17 cellular contexts compared by ENCODE assay signal in genomic region chr15:38192496-38192895, GRCh38.
DNase-seq lines count a peak whose midpoint lies in the region; ATAC-seq and TF ChIP-seq lines count a peak whose summit lies in the region.
"Had no signal": no experiment of that assay in that cellular context is flagged by ENCODE, and none has a peak within 500 bp of the region (broad histone marks: within the 10 kb centered on the region; RNA-seq: fewer than 3 reads in every experiment).

No MANE protein-coding gene starts in this region.

- H3K79me2 ChIP-seq in Karpas-422 (ENCODE audit: low read length) (no peaks in the 10 kb centered on the region), MM.1S (ENCODE audit: low read length) (no peaks in the 10 kb centered on the region), OCI-LY1 (ENCODE audit: insufficient read depth, low read length) (no peaks in the 10 kb centered on the region)

- H3K4me2 ChIP-seq in Karpas-422 (ENCODE audit: low read depth, low read length, poor library complexity, severe bottlenecking) (no peak overlapping the region), MM.1S (ENCODE audit: low read depth, low read length) (no peak overlapping the region), OCI-LY1 (ENCODE audit: low read length) (peak overlapping the region; percentile 13; the same call in 1 of the 2 replicates)
- H3K4me2 ChIP-seq: GM23338 had no signal

- H3K36me3 ChIP-seq in Karpas-422 (ENCODE audit: insufficient read depth, low read length): no peaks in the 10 kb centered on the region
- H3K36me3 ChIP-seq in MM.1S (replicated peaks; ENCODE audit: insufficient read depth, low read length): no peaks in the 10 kb centered on the region
- no peaks in the 10 kb centered on the region for H3K36me3 ChIP-seq in OCI-LY1 (ENCODE audit: insufficient read depth, low read length)
- H3K36me3 ChIP-seq: HAP-1 had no signal

- no peaks in the 10 kb centered on the region for H3K36me3 Mint-ChIP-seq in activated naive CD8-positive, alpha-beta T cell treated with anti-CD3 and anti-CD28 coated beads, Interleukin-2, amount 50 U/mL, for 24 hours (ENCODE audit: low read depth)
- no peaks in the 10 kb centered on the region for H3K36me3 Mint-ChIP-seq in activated T-cell treated with anti-CD3 and anti-CD28 coated beads, Interleukin-2, amount 50 U/mL, for 24 hours (ENCODE audit: low read depth)
- H3K36me3 Mint-ChIP-seq: CD4-positive, alpha-beta memory T cell had no signal

- no peaks in the 10 kb centered on the region for H3K4me1 Mint-ChIP-seq in activated naive CD8-positive, alpha-beta T cell treated with anti-CD3 and anti-CD28 coated beads, Interleukin-2, amount 50 U/mL, for 24 hours
- no peaks in the 10 kb centered on the region for H3K4me1 Mint-ChIP-seq in activated T-cell treated with anti-CD3 and anti-CD28 coated beads, Interleukin-2, amount 50 U/mL, for 24 hours (ENCODE audit: low read depth)
- H3K4me1 Mint-ChIP-seq: CD4-positive, alpha-beta memory T cell had no signal

- DNase-seq in Karpas-422 (peak; percentile 14), MM.1S (no peak), myocyte (ENCODE audit: low read depth) (peak; percentile 46)
- no peak for DNase-seq in activated naive CD8-positive, alpha-beta T cell treated with anti-CD3 and anti-CD28 coated beads, Interleukin-2, amount 50 U/mL, for 24 hours
- DNase-seq in activated T-cell treated with anti-CD3 and anti-CD28 coated beads, Interleukin-2, amount 50 U/mL, for 24 hours: no peak
- DNase-seq: C1 segment of cervical spinal cord; Calu3; CD4-positive, alpha-beta memory T cell; COR-L47; DMS79; EL; GDM1 had no signal

- H3K9me3 ChIP-seq in Karpas-422 (ENCODE audit: low read length): no peaks in the 10 kb centered on the region
- H3K9me3 ChIP-seq in MM.1S (replicated peaks; ENCODE audit: insufficient read depth, low read length): no peaks in the 10 kb centered on the region
- no peaks in the 10 kb centered on the region for H3K9me3 ChIP-seq in OCI-LY1 (ENCODE audit: low read length)
- H3K9me3 ChIP-seq: HAP-1 had no signal

- no peak overlapping the region for H3K4me3 ChIP-seq in Karpas-422 (ENCODE audit: low read length)
- no peak overlapping the region for H3K4me3 ChIP-seq in MM.1S (ENCODE audit: low read length)
- no peak overlapping the region for H3K4me3 ChIP-seq in OCI-LY1 (ENCODE audit: low read depth, low read length, poor library complexity, severe bottlenecking)
- H3K4me3 ChIP-seq: GM12878, GM23338, HAP-1 had no signal

- H3K27ac Mint-ChIP-seq in activated naive CD8-positive, alpha-beta T cell treated with anti-CD3 and anti-CD28 coated beads, Interleukin-2, amount 50 U/mL, for 24 hours: no peak overlapping the region
- no peak overlapping the region for H3K27ac Mint-ChIP-seq in activated T-cell treated with anti-CD3 and anti-CD28 coated beads, Interleukin-2, amount 50 U/mL, for 24 hours
- H3K27ac Mint-ChIP-seq: CD4-positive, alpha-beta memory T cell; GM23338 had no signal

- H2AFZ ChIP-seq in Karpas-422 (ENCODE audit: low read length) (no peak overlapping the region), MM.1S (ENCODE audit: low read length) (peak overlapping the region; percentile 21; the same call in 1 of the 2 replicates), OCI-LY1 (ENCODE audit: low read length) (no peak overlapping the region)
- H2AFZ ChIP-seq: GM23338 had no signal

- no peak for ATAC-seq in activated naive CD8-positive, alpha-beta T cell treated with anti-CD3 and anti-CD28 coated beads, Interleukin-2, amount 50 U/mL, for 24 hours
- no peak for ATAC-seq in HG02938 (IDR thresholded peaks at IDR 0.05; ENCODE audit: unreplicated experiment)
- ATAC-seq: GM12878, GM23338 had no signal

- no peak overlapping the region for H3K9ac ChIP-seq in Karpas-422 (ENCODE audit: low read length)
- no peak overlapping the region for H3K9ac ChIP-seq in MM.1S (ENCODE audit: low read length)
- H3K9ac ChIP-seq in OCI-LY1 (ENCODE audit: low read length): no peak overlapping the region

- H3K4me3 Mint-ChIP-seq in activated naive CD8-positive, alpha-beta T cell treated with anti-CD3 and anti-CD28 coated beads, Interleukin-2, amount 50 U/mL, for 24 hours: no peak overlapping the region
- H3K4me3 Mint-ChIP-seq in activated T-cell treated with anti-CD3 and anti-CD28 coated beads, Interleukin-2, amount 50 U/mL, for 24 hours: no peak overlapping the region
- H3K4me3 Mint-ChIP-seq: CD4-positive, alpha-beta memory T cell; GM23338 had no signal

- H3F3A ChIP-seq in MM.1S (ENCODE audit: insufficient read depth, low read length) (peaks cover 7% of the 10 kb centered on the region), OCI-LY1 (ENCODE audit: insufficient read depth, low read length) (no peaks in the 10 kb centered on the region)

- H3K9me2 ChIP-seq in Karpas-422 (replicated peaks; ENCODE audit: insufficient read depth, low read length) (no peaks in the 10 kb centered on the region), MM.1S (replicated peaks; ENCODE audit: insufficient read depth, low read length) (no peaks in the 10 kb centered on the region), OCI-LY1 (ENCODE audit: low read depth, low read length) (no peaks in the 10 kb centered on the region)

- no peaks in the 10 kb centered on the region for H4K20me1 ChIP-seq in Karpas-422 (ENCODE audit: insufficient read depth, low read depth, low read length)
- no peaks in the 10 kb centered on the region for H4K20me1 ChIP-seq in MM.1S (ENCODE audit: insufficient read depth, low read length)
- no peaks in the 10 kb centered on the region for H4K20me1 ChIP-seq in OCI-LY1 (ENCODE audit: insufficient read depth, low read length)

- peaks cover 17% of the 10 kb centered on the region for H3K27me3 Mint-ChIP-seq in activated naive CD8-positive, alpha-beta T cell treated with anti-CD3 and anti-CD28 coated beads, Interleukin-2, amount 50 U/mL, for 24 hours
- peaks cover 24% of the 10 kb centered on the region for H3K27me3 Mint-ChIP-seq in activated T-cell treated with anti-CD3 and anti-CD28 coated beads, Interleukin-2, amount 50 U/mL, for 24 hours

- no peaks in the 10 kb centered on the region for H3K9me3 Mint-ChIP-seq in activated naive CD8-positive, alpha-beta T cell treated with anti-CD3 and anti-CD28 coated beads, Interleukin-2, amount 50 U/mL, for 24 hours
- H3K9me3 Mint-ChIP-seq in activated T-cell treated with anti-CD3 and anti-CD28 coated beads, Interleukin-2, amount 50 U/mL, for 24 hours: no peaks in the 10 kb centered on the region
- H3K9me3 Mint-ChIP-seq: GM23338 had no signal

- H3K27ac ChIP-seq in Karpas-422 (ENCODE audit: low read length) (no peak overlapping the region), MM.1S (ENCODE audit: low read length) (no peak overlapping the region), OCI-LY1 (ENCODE audit: low read depth, low read length, poor library complexity, severe bottlenecking) (peak overlapping the region; percentile 63)

- H3K27me3 ChIP-seq in Karpas-422 (ENCODE audit: low read length) (no peaks in the 10 kb centered on the region), MM.1S (replicated peaks; ENCODE audit: insufficient read depth, low read length) (no peaks in the 10 kb centered on the region), OCI-LY1 (ENCODE audit: insufficient read depth, low read length) (no peaks in the 10 kb centered on the region)

- no peak for TF ChIP-seq CTCF in MM.1S (IDR thresholded peaks at IDR 0.05; ENCODE audit: low read length)
- no peak for TF ChIP-seq CTCF in OCI-LY1 (IDR thresholded peaks at IDR 0.05; ENCODE audit: low read length)

- H3K4me1 ChIP-seq in Karpas-422 (ENCODE audit: low read length) (peaks cover 10% of the 10 kb centered on the region), MM.1S (ENCODE audit: low read length) (peaks cover 44% of the 10 kb centered on the region), OCI-LY1 (ENCODE audit: insufficient read depth, low read length, severe bottlenecking) (peaks cover 52% of the 10 kb centered on the region)

Comparison
In these comparisons a context has a peak if more than half of its experiments do, and no peak if none do; other contexts are left out.
1. DNase-seq: peak in Karpas-422 (single experiment) and myocyte (single experiment); none in MM.1S (single experiment), activated naive CD8-positive, alpha-beta T cell treated with anti-CD3 and anti-CD28 coated beads, Interleukin-2, amount 50 U/mL, for 24 hours (single experiment) and activated T-cell treated with anti-CD3 and anti-CD28 coated beads, Interleukin-2, amount 50 U/mL, for 24 hours (single experiment).